8 cellular contexts compared by ENCODE assay signal in the genomic region with DNA sequence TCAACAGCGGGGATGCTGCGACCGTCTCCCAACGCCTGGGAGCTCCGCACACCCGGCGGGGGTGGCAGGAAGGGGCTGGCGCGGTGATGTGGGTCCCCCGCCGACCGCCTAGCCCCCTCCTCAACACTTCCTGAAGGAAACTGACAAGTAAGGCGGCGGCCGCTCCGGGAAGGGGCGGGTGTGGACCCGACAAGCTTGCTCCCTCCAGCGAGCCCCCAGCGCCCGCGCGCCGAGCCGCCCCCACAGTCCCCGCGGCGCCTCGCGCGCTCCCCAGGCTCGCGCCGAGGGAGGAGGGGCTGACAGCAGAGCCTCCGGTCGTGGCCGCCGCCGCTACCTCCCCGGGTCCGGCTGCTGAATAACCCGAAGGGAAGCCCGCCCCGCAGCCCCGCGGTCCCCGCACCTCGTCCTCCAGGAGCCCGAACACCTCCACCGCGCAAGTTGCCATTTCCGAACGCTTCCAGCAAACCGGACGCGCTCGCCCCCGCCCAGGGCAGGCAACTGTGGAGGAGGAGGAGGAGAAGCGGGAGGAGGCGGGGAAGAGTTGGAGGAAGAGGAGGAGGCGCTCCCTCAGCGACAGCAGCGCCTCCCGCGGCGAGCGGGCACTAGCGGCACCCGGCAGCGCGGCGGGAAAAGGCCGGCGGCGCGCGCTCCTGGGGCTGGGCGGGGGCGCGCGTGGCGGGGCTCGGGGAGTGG. TPM values are rescaled to one million over a fixed set of nuclear protein-coding genes. Genes with fewer than 3 reads are reported as not detected.
DNase-seq lines count a peak whose midpoint lies in the region; ATAC-seq and TF ChIP-seq lines count a peak whose summit lies in the region.

A gene (minus strand): TSS at position 502 of the 693 bp plus-strand sequence. CDS start 57 bp downstream, at position 445.

- H3K9me3 Mint-ChIP-seq in activated CD8-positive, alpha-beta T cell treated with anti-CD3 and anti-CD28 coated beads for 36 hours, result no peaks in the 10 kb centered on the region

- intact Hi-C loops in activated CD8-positive, alpha-beta T cell treated with anti-CD3 and anti-CD28 coated beads for 36 hours (cut with micrococcal nuclease), result loop anchor here (5.0 kb wide), 1 partner anchor 49 kb away; no protein-coding TSS in a partner anchor
- intact Hi-C loops in lower lobe of right lung (cut with DNase I), result no loop called here

- peak within 1 kb of the TSS; percentile 90 for H3K27ac ChIP-seq in lower lobe of right lung

- H3K36me3 ChIP-seq in lower lobe of right lung, result no peaks in the 10 kb centered on the region

- H3K4me3 Mint-ChIP-seq in activated CD8-positive, alpha-beta T cell treated with anti-CD3 and anti-CD28 coated beads for 36 hours, result peak within 1 kb of the TSS; percentile 85

- POLR2A ChIA-PET in activated CD8-positive, alpha-beta T cell treated with anti-CD3 and anti-CD28 coated beads for 36 hours (lab: Charles Lee), result interaction anchor here (1.3 kb wide), 1 partner anchor 47 kb away, joined by 3 read pairs; no protein-coding TSS in a partner anchor

- H3K27me3 Mint-ChIP-seq in activated CD8-positive, alpha-beta T cell treated with anti-CD3 and anti-CD28 coated beads for 36 hours, result peaks cover 17% of the 10 kb centered on the region

- CTCF ChIA-PET in activated CD8-positive, alpha-beta T cell treated with anti-CD3 and anti-CD28 coated beads for 36 hours (lab: Charles Lee), result interaction anchor here (0.6 to 2.6 kb wide), 8 partner anchors 9 to 252 kb away, joined by 3 to 14 read pairs (median 3); no protein-coding TSS in a partner anchor

- peaks cover 5% of the 10 kb centered on the region for H3K36me3 Mint-ChIP-seq in activated CD8-positive, alpha-beta T cell treated with anti-CD3 and anti-CD28 coated beads for 36 hours (ENCODE audit: low read depth)

- peaks cover 28% of the 10 kb centered on the region for H3K4me1 ChIP-seq in lower lobe of right lung

- no peaks in the 10 kb centered on the region for H3K9me3 ChIP-seq in lower lobe of right lung

- peak; percentile 40 for TF ChIP-seq CTCF in activated CD8-positive, alpha-beta T cell treated with anti-CD3 and anti-CD28 coated beads for 36 hours (IDR thresholded peaks at IDR 0.05)
- TF ChIP-seq CTCF in lower lobe of right lung (IDR thresholded peaks at IDR 0.05), result peak; percentile 51

- peak; percentile 93 for DNase-seq in Ammon's horn (ENCODE audit: low spot score)
- peak; percentile 72 for DNase-seq in GM19240 (ENCODE audit: insufficient read length, low spot score)
- peak; percentile 72 for DNase-seq in NCI-H774 (lab: John Stamatoyannopoulos, UW)
- DNase-seq in activated CD8-positive, alpha-beta T cell treated with anti-CD3 and anti-CD28 coated beads for 36 hours, result peak; percentile 75
- DNase-seq in ecto neural progenitor cell (ENCODE audit: low spot score), result peak; percentile 90
- DNase-seq in lower lobe of right lung, result peak; percentile 90
- peak; percentile 9 to 55 (median 46) for DNase-seq in stimulated activated CD4-positive, alpha-beta T cell treated with anti-CD3 and anti-CD28 coated beads, TNF-alpha, amount 100 ng/mL, for 1 hour (ENCODE audit: low read depth in 3 of 3, low spot score in 1 of 3)

- H3K27me3 ChIP-seq in lower lobe of right lung (ENCODE audit: low read depth), result no peaks in the 10 kb centered on the region

- H3K27ac Mint-ChIP-seq in activated CD8-positive, alpha-beta T cell treated with anti-CD3 and anti-CD28 coated beads for 36 hours, result peak within 1 kb of the TSS; percentile 81

- peaks cover 22% of the 10 kb centered on the region for H3K4me1 Mint-ChIP-seq in activated CD8-positive, alpha-beta T cell treated with anti-CD3 and anti-CD28 coated beads for 36 hours (ENCODE audit: low read depth)

- H3K4me3 ChIP-seq in lower lobe of right lung, result peak within 1 kb of the TSS; percentile 87

- ATAC-seq in HG03457 (IDR thresholded peaks at IDR 0.05; ENCODE audit: unreplicated experiment), result peak; percentile 86
- ATAC-seq in activated CD8-positive, alpha-beta T cell treated with anti-CD3 and anti-CD28 coated beads for 36 hours, result peak; percentile 88
- ATAC-seq in lower lobe of right lung, result peak; percentile 97

RNA-seq across cellular contexts. Expression of the gene that starts here (rescaled TPM):
- 10 to 100 TPM; 10.4 to 11.8 TPM for total RNA-seq in activated CD8-positive, alpha-beta T cell treated with anti-CD3 and anti-CD28 coated beads for 36 hours
- total RNA-seq in lower lobe of right lung, result 16.5 TPM

Comparison
In these comparisons a context has a peak if more than half of its experiments do, and no peak if none do; other contexts are left out.
1. Peak in every context shown above with its lines: DNase-seq, ATAC-seq, H3K4me3 ChIP-seq and H3K27ac ChIP-seq.